ENCODE assay signal across 16 cellular contexts in the genomic region with DNA sequence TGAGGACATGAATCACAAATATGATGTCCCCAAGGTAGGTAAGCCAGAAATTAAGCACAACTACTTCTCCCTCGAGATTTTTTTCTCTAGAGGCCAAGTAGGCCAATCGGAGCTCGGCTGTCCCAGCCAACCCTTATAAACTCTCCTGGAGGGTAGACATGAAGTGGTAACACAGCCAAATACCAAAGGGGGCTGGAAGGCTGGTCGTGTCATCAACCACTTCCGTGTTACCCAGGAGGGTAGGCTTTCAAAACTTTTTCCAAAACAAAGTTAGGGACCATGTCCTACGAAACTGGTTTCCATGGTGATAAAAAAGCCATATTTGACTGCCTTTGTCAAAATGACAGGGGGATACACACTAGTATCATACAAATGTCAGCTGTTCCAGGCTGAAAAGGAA. TPM values are rescaled to one million over a fixed set of nuclear protein-coding genes. Genes with fewer than 3 reads are reported as not detected.
DNase-seq lines count a peak whose midpoint lies in the region; ATAC-seq and TF ChIP-seq lines count a peak whose summit lies in the region.
"Had no signal": no experiment of that assay in that cellular context is flagged by ENCODE, and none has a peak within 500 bp of the region (broad histone marks: within the 10 kb centered on the region; RNA-seq: fewer than 3 reads in every experiment).

No MANE protein-coding gene starts in this region.

- H3K27ac ChIP-seq in right atrium auricular region (peak overlapping the region; percentile 38 to 53), tibial artery (peak overlapping the region; percentile 17 to 22), WERI-Rb-1 (no peak overlapping the region), upper lobe of right lung (no peak overlapping the region)

- H3K4me1 ChIP-seq in right atrium auricular region (peaks cover 0 to 19% of the 10 kb centered on the region in 2 donors), tibial artery (peaks cover 0 to 20% (median 6%) of the 10 kb centered on the region in 4 donors), upper lobe of right lung (no peaks in the 10 kb centered on the region)

- H3K9me3 ChIP-seq in right atrium auricular region (no peaks in the 10 kb centered on the region), tibial artery (no peaks in the 10 kb centered on the region), WERI-Rb-1 (ENCODE audit: severe bottlenecking) (no peaks in the 10 kb centered on the region), upper lobe of right lung (no peaks in the 10 kb centered on the region)

- TF ChIP-seq CTCF in right atrium auricular region (IDR thresholded peaks at IDR 0.05) (no peak), tibial artery (IDR thresholded peaks at IDR 0.05) (no peak), WERI-Rb-1 (IDR thresholded peaks at IDR 0.05; ENCODE audit: low read depth, low read length) (no peak), upper lobe of right lung (IDR thresholded peaks at IDR 0.05) (no peak)

- intact Hi-C loops in left cardiac atrium (cut with DNase I) (no loop called here), tibial artery (cut with DNase I; ENCODE audit: low total_unique reads) (no loop called here), upper lobe of right lung (cut with DNase I) (no loop called here)

- H3K36me3 Mint-ChIP-seq in activated T-helper 17 cell treated with anti-CD3 and anti-CD28 coated beads, Interleukin-2, amount 50 U/mL, for 72 hours (ENCODE audit: low read depth): peaks cover 81% of the 10 kb centered on the region

- H3K4me1 Mint-ChIP-seq in activated T-helper 17 cell treated with anti-CD3 and anti-CD28 coated beads, Interleukin-2, amount 50 U/mL, for 72 hours: peaks cover 25% of the 10 kb centered on the region

- no peak for ATAC-seq in left cardiac atrium
- peak; percentile 40 for ATAC-seq in activated T-helper 17 cell treated with anti-CD3 and anti-CD28 coated beads, Interleukin-2, amount 50 U/mL, for 72 hours (replicated peaks)
- ATAC-seq in upper lobe of right lung: no peak
- ATAC-seq in GM18511 (IDR thresholded peaks at IDR 0.05; ENCODE audit: unreplicated experiment): no peak
- ATAC-seq: GM23338 had no signal

- H3K27me3 ChIP-seq in right atrium auricular region (no peaks in the 10 kb centered on the region), tibial artery (no peaks in the 10 kb centered on the region), WERI-Rb-1 (ENCODE audit: insufficient read depth, low read depth, severe bottlenecking) (peaks cover 72% of the 10 kb centered on the region), upper lobe of right lung (no peaks in the 10 kb centered on the region)

- H3K27me3 Mint-ChIP-seq in activated T-helper 17 cell treated with anti-CD3 and anti-CD28 coated beads, Interleukin-2, amount 50 U/mL, for 72 hours: no peaks in the 10 kb centered on the region
- H3K27me3 Mint-ChIP-seq: CD4-positive, alpha-beta T cell had no signal

- H3K9me3 Mint-ChIP-seq in activated T-helper 17 cell treated with anti-CD3 and anti-CD28 coated beads, Interleukin-2, amount 50 U/mL, for 72 hours: no peaks in the 10 kb centered on the region
- H3K9me3 Mint-ChIP-seq: CD4-positive, alpha-beta T cell; GM23338; IgD-negative memory B cell had no signal

- H3K4me3 Mint-ChIP-seq in activated T-helper 17 cell treated with anti-CD3 and anti-CD28 coated beads, Interleukin-2, amount 50 U/mL, for 72 hours: peak overlapping the region; percentile 5
- H3K4me3 Mint-ChIP-seq: CD4-positive, alpha-beta T cell; GM23338; IgD-negative memory B cell had no signal

- H3K27ac Mint-ChIP-seq in activated T-helper 17 cell treated with anti-CD3 and anti-CD28 coated beads, Interleukin-2, amount 50 U/mL, for 72 hours: peak overlapping the region; percentile 14
- H3K27ac Mint-ChIP-seq: CD4-positive, alpha-beta T cell; GM23338 had no signal

- H3K36me3 ChIP-seq in right atrium auricular region (peaks cover 28% of the 10 kb centered on the region), tibial artery (peaks cover 10 to 33% (median 31%) of the 10 kb centered on the region in 3 donors), WERI-Rb-1 (peaks cover 80% of the 10 kb centered on the region), upper lobe of right lung (peaks cover 34% of the 10 kb centered on the region)

- DNase-seq in right atrium auricular region (ENCODE audit: low spot score) (no peak), left cardiac atrium (no peak), fibroblast of peridontal ligament (ENCODE audit: extremely low read depth) (peak; percentile 35), tibial artery (no peak), WERI-Rb-1 (no peak), upper lobe of right lung (no peak)
- DNase-seq: Calu3; CD4-positive, alpha-beta T cell; DMS79 treated with DMSO at 0.1 percent for 48 hours; NCI-H1436 treated with DMSO at 0.1 percent for 48 hours; NCI-H2081; NCI-H524 had no signal

- H3K4me3 ChIP-seq in right atrium auricular region: no peak overlapping the region
- H3K4me3 ChIP-seq in tibial artery: no peak overlapping the region
- no peak overlapping the region for H3K4me3 ChIP-seq in WERI-Rb-1 (ENCODE audit: low read depth, low read length)
- H3K4me3 ChIP-seq in upper lobe of right lung: no peak overlapping the region
- H3K4me3 ChIP-seq: GM23338 had no signal

RNA-seq across cellular contexts. Expression of gene BCOR, which starts 21.0 kb away (rescaled TPM):
- total RNA-seq in right atrium auricular region (10 to 100 TPM; 24.3 to 37.1 TPM), left cardiac atrium (10 to 100 TPM; 10.8 to 21.6 TPM), upper lobe of right lung (26.1 TPM)
- 10 to 100 TPM; 38.9 to 63.2 TPM for total RNA-seq in activated T-helper 17 cell treated with anti-CD3 and anti-CD28 coated beads, Interleukin-2, amount 50 U/mL, for 72 hours

Comparison
In these comparisons a context has a peak if more than half of its experiments do, and no peak if none do; other contexts are left out.
1. H3K27ac ChIP-seq: peak in right atrium auricular region (2 of 2) and tibial artery (2 of 2); none in WERI-Rb-1 (single experiment) and upper lobe of right lung (single experiment).